ENCODE assay signal across 9 cellular contexts in genomic region chr10:30736685-30737232, GRCh38.
DNase-seq lines count a peak whose midpoint lies in the region; ATAC-seq and TF ChIP-seq lines count a peak whose summit lies in the region.
"Had no signal": no experiment of that assay in that cellular context is flagged by ENCODE, and none has a peak within 500 bp of the region (broad histone marks: within the 10 kb centered on the region; RNA-seq: fewer than 3 reads in every experiment).

No MANE protein-coding gene starts in this region.

- no peak overlapping the region for H3K4me3 Mint-ChIP-seq in stimulated activated naive CD8-positive, alpha-beta T cell treated with anti-CD3 and anti-CD28 coated beads, Interleukin-15, Interleukin-2, amounts not matched to agents 100 ng/mL and 50 ng/mL, for 24 hours
- H3K4me3 Mint-ChIP-seq in immature natural killer cell, result no peak overlapping the region

- H3K9me3 ChIP-seq in prostate gland, result no peaks in the 10 kb centered on the region
- H3K9me3 ChIP-seq: BLaER1 had no signal

- H3K36me3 Mint-ChIP-seq in stimulated activated naive CD8-positive, alpha-beta T cell treated with anti-CD3 and anti-CD28 coated beads, Interleukin-15, Interleukin-2, amounts not matched to agents 100 ng/mL and 50 ng/mL, for 24 hours (ENCODE audit: low read depth), result no peaks in the 10 kb centered on the region
- no peaks in the 10 kb centered on the region for H3K36me3 Mint-ChIP-seq in immature natural killer cell

- H3K4me1 ChIP-seq in prostate gland (replicated peaks), result no peaks in the 10 kb centered on the region
- H3K4me1 ChIP-seq: BLaER1 had no signal

- WGBS in prostate gland, result 36% methylated on average over 10 of the region's 10 CpGs

- H3K36me3 ChIP-seq in prostate gland, result no peaks in the 10 kb centered on the region
- H3K36me3 ChIP-seq: BLaER1 had no signal

- H3K27ac ChIP-seq in prostate gland, result no peak overlapping the region
- H3K27ac ChIP-seq: BLaER1 had no signal

- no peaks in the 10 kb centered on the region for H3K27me3 Mint-ChIP-seq in stimulated activated naive CD8-positive, alpha-beta T cell treated with anti-CD3 and anti-CD28 coated beads, Interleukin-15, Interleukin-2, amounts not matched to agents 100 ng/mL and 50 ng/mL, for 24 hours
- H3K27me3 Mint-ChIP-seq in immature natural killer cell (ENCODE audit: low read depth in 3 of 3), result peaks cover 0 to 14% (median 2%) of the 10 kb centered on the region in 3 donors

- TF ChIP-seq POLR2A in prostate gland (IDR thresholded peaks at IDR 0.05), result no peak

- peak; percentile 67 to 77 for ATAC-seq in activated CD4-positive, CD25-positive, alpha-beta regulatory T cell treated with anti-CD3 and anti-CD28 coated beads, Interleukin-2, amount 50 U/mL, for 24 hours
- ATAC-seq in HG02759 (IDR thresholded peaks at IDR 0.05; ENCODE audit: unreplicated experiment), result peak; percentile 80

- intact Hi-C loops in prostate gland (cut with DNase I), result no loop called here

- H3K27me3 ChIP-seq in prostate gland (replicated peaks; ENCODE audit: insufficient read depth), result no peaks in the 10 kb centered on the region
- H3K27me3 ChIP-seq: BLaER1 had no signal

- peak overlapping the region; percentile 46 for H3K27ac Mint-ChIP-seq in stimulated activated naive CD8-positive, alpha-beta T cell treated with anti-CD3 and anti-CD28 coated beads, Interleukin-15, Interleukin-2, amounts not matched to agents 100 ng/mL and 50 ng/mL, for 24 hours
- H3K27ac Mint-ChIP-seq in immature natural killer cell, result no peak overlapping the region

- TF ChIP-seq CTCF in epithelial cell of proximal tubule (conservative IDR thresholded peaks at IDR 0.05; ENCODE audit: low read depth, low read length) (no peak), prostate gland (IDR thresholded peaks at IDR 0.05) (no peak)

- H3K4me1 Mint-ChIP-seq in stimulated activated naive CD8-positive, alpha-beta T cell treated with anti-CD3 and anti-CD28 coated beads, Interleukin-15, Interleukin-2, amounts not matched to agents 100 ng/mL and 50 ng/mL, for 24 hours (ENCODE audit: low read depth), result peaks cover 30% of the 10 kb centered on the region
- H3K4me1 Mint-ChIP-seq in immature natural killer cell, result no peaks in the 10 kb centered on the region

- no peak overlapping the region for H3K4me3 ChIP-seq in epithelial cell of proximal tubule (ENCODE audit: low read depth, low read length)
- no peak overlapping the region for H3K4me3 ChIP-seq in prostate gland
- H3K4me3 ChIP-seq: BLaER1 had no signal

- H3K9me3 Mint-ChIP-seq in stimulated activated naive CD8-positive, alpha-beta T cell treated with anti-CD3 and anti-CD28 coated beads, Interleukin-15, Interleukin-2, amounts not matched to agents 100 ng/mL and 50 ng/mL, for 24 hours, result no peaks in the 10 kb centered on the region
- no peaks in the 10 kb centered on the region for H3K9me3 Mint-ChIP-seq in immature natural killer cell

- no peak for DNase-seq in activated CD4-positive, CD25-positive, alpha-beta regulatory T cell (lab: John Stamatoyannopoulos, UW)
- DNase-seq in NOMO-1 treated with dmso at 0.1 percent for 144 hours (lab: John Stamatoyannopoulos, UW; ENCODE audit: unreplicated experiment), result peak; percentile 50
- DNase-seq in epithelial cell of proximal tubule (ENCODE audit: low read depth), result peak; percentile 96
- no peak for DNase-seq in prostate gland (ENCODE audit: low spot score)
- DNase-seq in immature natural killer cell, result no peak

Comparison
In these comparisons a context has a peak if more than half of its experiments do, and no peak if none do; other contexts are left out.
1. DNase-seq: peak in NOMO-1 treated with dmso at 0.1 percent for 144 hours (single experiment) and epithelial cell of proximal tubule (single experiment); none in activated CD4-positive, CD25-positive, alpha-beta regulatory T cell (0 of 4), prostate gland (single experiment) and immature natural killer cell (0 of 3).